In genomic region chr13:32495841-32496240, GRCh38 we compare ENCODE assay signal across 37 cellular contexts.
"Had no signal": no experiment of that assay in that cellular context is flagged by ENCODE, and none has a peak within 500 bp of the region (broad histone marks: within the 10 kb centered on the region; RNA-seq: fewer than 3 reads in every experiment).

No MANE protein-coding gene starts in this region.

- H3K36me3 Mint-ChIP-seq: activated naive CD4-positive, alpha-beta T cell treated with anti-CD3 and anti-CD28 coated beads, Interleukin-2, amount 50 U/mL, for 72 hours had no signal

- H3K27me3 Mint-ChIP-seq: activated naive CD4-positive, alpha-beta T cell treated with anti-CD3 and anti-CD28 coated beads, Interleukin-2, amount 10 ng/mL, durations not matched to agents 7 days and 5 days; activated naive CD4-positive, alpha-beta T cell treated with anti-CD3 and anti-CD28 coated beads, Interleukin-2, amount 50 U/mL, for 24 hours; activated naive CD8-positive, alpha-beta T cell; activated naive CD8-positive, alpha-beta T cell treated with anti-CD3 and anti-CD28 coated beads for 36 hours; activated naive CD8-positive, alpha-beta T cell treated with anti-CD3 and anti-CD28 coated beads, Interleukin-2, amount 10 ng/mL, durations not matched to agents 7 days and 5 days; activated naive CD8-positive, alpha-beta T cell treated with anti-CD3 and anti-CD28 coated beads, Interleukin-2, amount 50 U/mL, for 24 hours; activated T-cell treated with anti-CD3 and anti-CD28 coated beads, Interleukin-2, amount 50 U/mL, for 24 hours; activated T-helper 17 cell treated with anti-CD3 and anti-CD28 coated beads, Interleukin-2, amount 50 U/mL, for 72 hours; brain; central memory CD8-positive, alpha-beta T cell had no signal

- H3K27me3 ChIP-seq: adrenal gland, ascending aorta, body of pancreas, brain microvascular endothelial cell, breast epithelium, cardiac muscle cell had no signal

- H3K36me3 ChIP-seq: adrenal gland, ascending aorta, brain microvascular endothelial cell, breast epithelium, cardiac muscle cell had no signal

- H3K9me3 ChIP-seq: adrenal gland, ascending aorta, body of pancreas, breast epithelium had no signal

- H3K4me1 ChIP-seq: adrenal gland, ascending aorta, body of pancreas, breast epithelium had no signal

- H3K4me3 Mint-ChIP-seq: activated naive CD4-positive, alpha-beta T cell treated with anti-CD3 and anti-CD28 coated beads for 36 hours; activated naive CD4-positive, alpha-beta T cell treated with anti-CD3 and anti-CD28 coated beads, Interleukin-2, amount 10 ng/mL, durations not matched to agents 7 days and 5 days; activated naive CD4-positive, alpha-beta T cell treated with anti-CD3 and anti-CD28 coated beads, Interleukin-2, amount 50 U/mL, for 24 hours; activated naive CD8-positive, alpha-beta T cell; activated naive CD8-positive, alpha-beta T cell treated with anti-CD3 and anti-CD28 coated beads for 36 hours; activated naive CD8-positive, alpha-beta T cell treated with anti-CD3 and anti-CD28 coated beads, Interleukin-2, amount 10 ng/mL, durations not matched to agents 7 days and 5 days; activated naive CD8-positive, alpha-beta T cell treated with anti-CD3 and anti-CD28 coated beads, Interleukin-2, amount 50 U/mL, for 24 hours; activated T-cell treated with anti-CD3 and anti-CD28 coated beads, Interleukin-2, amount 50 U/mL, for 24 hours; activated T-cell treated with anti-CD3 and anti-CD28 coated beads, Interleukin-2, amount 50 U/mL, for 4 hours; activated T-cell treated with anti-CD3 and anti-CD28 coated beads, Interleukin-2, amount 50 U/mL, for 72 hours; activated T-helper 1 cell treated with anti-CD3 and anti-CD28 coated beads, Interleukin-12 subunit alpha, Interleukin-12 subunit beta, Interleukin-2, Interleukin-4 antibody, amounts not matched to agents 30 ng/mL and 10 ng/mL and 1 ng/mL, durations not matched to agents 14 hours and 24 hours and 36 hours; activated T-helper 17 cell treated with anti-CD3 and anti-CD28 coated beads, Interleukin-2, amount 50 U/mL, for 72 hours; brain; central memory CD8-positive, alpha-beta T cell had no signal

- H3K27ac ChIP-seq: adrenal gland, ascending aorta, body of pancreas, brain microvascular endothelial cell, breast epithelium, cardiac muscle cell had no signal

- H3K9me3 Mint-ChIP-seq: activated naive CD4-positive, alpha-beta T cell treated with anti-CD3 and anti-CD28 coated beads for 36 hours; activated naive CD4-positive, alpha-beta T cell treated with anti-CD3 and anti-CD28 coated beads, Interleukin-2, amount 10 ng/mL, durations not matched to agents 7 days and 5 days; activated naive CD4-positive, alpha-beta T cell treated with anti-CD3 and anti-CD28 coated beads, Interleukin-2, amount 50 U/mL, for 24 hours; activated naive CD4-positive, alpha-beta T cell treated with anti-CD3 and anti-CD28 coated beads, Interleukin-2, amount 50 U/mL, for 72 hours; activated naive CD8-positive, alpha-beta T cell treated with anti-CD3 and anti-CD28 coated beads for 36 hours; activated naive CD8-positive, alpha-beta T cell treated with anti-CD3 and anti-CD28 coated beads, Interleukin-2, amount 10 ng/mL, durations not matched to agents 7 days and 5 days; activated naive CD8-positive, alpha-beta T cell treated with anti-CD3 and anti-CD28 coated beads, Interleukin-2, amount 50 U/mL, for 24 hours; activated T-cell treated with anti-CD3 and anti-CD28 coated beads, Interleukin-2, amount 50 U/mL, for 24 hours; activated T-cell treated with anti-CD3 and anti-CD28 coated beads, Interleukin-2, amount 50 U/mL, for 4 hours; activated T-cell treated with anti-CD3 and anti-CD28 coated beads, Interleukin-2, amount 50 U/mL, for 72 hours; activated T-helper 1 cell treated with anti-CD3 and anti-CD28 coated beads, Interleukin-12 subunit alpha, Interleukin-12 subunit beta, Interleukin-2, Interleukin-4 antibody, amounts not matched to agents 30 ng/mL and 10 ng/mL and 1 ng/mL, durations not matched to agents 14 hours and 24 hours and 36 hours; activated T-helper 17 cell treated with anti-CD3 and anti-CD28 coated beads, Interleukin-2, amount 50 U/mL, for 72 hours; activated T-helper 2 cell treated with anti-CD3 and anti-CD28 coated beads, Interferon-gamma antibody, Interleukin-2, Interleukin-4, amounts not matched to agents 10 μg/mL and 5 μg/mL and 100 μg/mL, durations not matched to agents 14 hours and 24 hours and 36 hours; brain; central memory CD8-positive, alpha-beta T cell had no signal

- ATAC-seq: activated naive CD4-positive, alpha-beta T cell treated with anti-CD3 and anti-CD28 coated beads, Interleukin-2, amount 50 U/mL, for 72 hours; activated naive CD8-positive, alpha-beta T cell treated with anti-CD3 and anti-CD28 coated beads, Interleukin-2, amount 50 U/mL, for 24 hours; activated T-cell treated with anti-CD3 and anti-CD28 coated beads, Interleukin-2, amount 50 U/mL, for 4 hours; activated T-helper 17 cell treated with anti-CD3 and anti-CD28 coated beads, Interleukin-2, amount 50 U/mL, for 72 hours; body of pancreas had no signal

- H3K4me3 ChIP-seq: adrenal gland, ascending aorta, body of pancreas, breast epithelium, cardiac muscle cell had no signal

- H3K27ac Mint-ChIP-seq: activated naive CD4-positive, alpha-beta T cell treated with anti-CD3 and anti-CD28 coated beads for 36 hours; activated naive CD4-positive, alpha-beta T cell treated with anti-CD3 and anti-CD28 coated beads, Interleukin-2, amount 10 ng/mL, durations not matched to agents 7 days and 5 days; activated naive CD4-positive, alpha-beta T cell treated with anti-CD3 and anti-CD28 coated beads, Interleukin-2, amount 50 U/mL, for 24 hours; activated naive CD8-positive, alpha-beta T cell; activated naive CD8-positive, alpha-beta T cell treated with anti-CD3 and anti-CD28 coated beads for 36 hours; activated naive CD8-positive, alpha-beta T cell treated with anti-CD3 and anti-CD28 coated beads, Interleukin-2, amount 10 ng/mL, durations not matched to agents 7 days and 5 days; activated naive CD8-positive, alpha-beta T cell treated with anti-CD3 and anti-CD28 coated beads, Interleukin-2, amount 50 U/mL, for 24 hours; activated T-cell treated with anti-CD3 and anti-CD28 coated beads, Interleukin-2, amount 50 U/mL, for 72 hours; activated T-helper 1 cell treated with anti-CD3 and anti-CD28 coated beads, Interleukin-12 subunit alpha, Interleukin-12 subunit beta, Interleukin-2, Interleukin-4 antibody, amounts not matched to agents 30 ng/mL and 10 ng/mL and 1 ng/mL, durations not matched to agents 14 hours and 24 hours and 36 hours; activated T-helper 2 cell treated with anti-CD3 and anti-CD28 coated beads, Interferon-gamma antibody, Interleukin-2, Interleukin-4, amounts not matched to agents 10 μg/mL and 5 μg/mL and 100 μg/mL, durations not matched to agents 14 hours and 24 hours and 36 hours had no signal

- DNase-seq: activated effector memory CD4-positive, alpha-beta T cell treated with anti-CD3 and anti-CD28 coated beads, Interleukin-2, amount 50 U/mL, for 16 hours; activated effector memory CD4-positive, alpha-beta T cell treated with Interleukin-2 at 50 U/mL for 16 hours; activated gamma-delta T cell; activated gamma-delta T cell treated with Interleukin-2 at 50 U/mL for 16 hours; activated naive CD4-positive, alpha-beta T cell; activated naive CD4-positive, alpha-beta T cell treated with anti-CD3 and anti-CD28 coated beads for 36 hours; activated naive CD4-positive, alpha-beta T cell treated with anti-CD3 and anti-CD28 coated beads, Interleukin-2, amount 10 ng/mL, durations not matched to agents 7 days and 5 days; activated naive CD4-positive, alpha-beta T cell treated with anti-CD3 and anti-CD28 coated beads, Interleukin-2, amount 50 U/mL, for 16 hours; activated naive CD4-positive, alpha-beta T cell treated with Interleukin-2 at 50 U/mL for 16 hours; activated naive CD8-positive, alpha-beta T cell treated with anti-CD3 and anti-CD28 coated beads for 36 hours; activated naive CD8-positive, alpha-beta T cell treated with anti-CD3 and anti-CD28 coated beads, Interleukin-2, amount 10 ng/mL, durations not matched to agents 7 days and 5 days; activated naive CD8-positive, alpha-beta T cell treated with anti-CD3 and anti-CD28 coated beads, Interleukin-2, amount 50 U/mL, for 24 hours; activated T-cell treated with anti-CD3 and anti-CD28 coated beads, Interleukin-2, amount 50 U/mL, for 1 hour; activated T-cell treated with anti-CD3 and anti-CD28 coated beads, Interleukin-2, amount 50 U/mL, for 24 hours; activated T-cell treated with anti-CD3 and anti-CD28 coated beads, Interleukin-2, amount 50 U/mL, for 4 hours; activated T-cell treated with anti-CD3 and anti-CD28 coated beads, Interleukin-2, amount 50 U/mL, for 48 hours; activated T-cell treated with anti-CD3 and anti-CD28 coated beads, Interleukin-2, amount 50 U/mL, for 72 hours; adrenal gland; amniotic stem cell; amygdala; anterior cingulate cortex; aorta; body of pancreas; brain microvascular endothelial cell; central memory CD4-positive, alpha-beta T cell; cerebellar nuclear complex had no signal
